ENCODE assay signal across 37 cellular contexts in the genomic region with DNA sequence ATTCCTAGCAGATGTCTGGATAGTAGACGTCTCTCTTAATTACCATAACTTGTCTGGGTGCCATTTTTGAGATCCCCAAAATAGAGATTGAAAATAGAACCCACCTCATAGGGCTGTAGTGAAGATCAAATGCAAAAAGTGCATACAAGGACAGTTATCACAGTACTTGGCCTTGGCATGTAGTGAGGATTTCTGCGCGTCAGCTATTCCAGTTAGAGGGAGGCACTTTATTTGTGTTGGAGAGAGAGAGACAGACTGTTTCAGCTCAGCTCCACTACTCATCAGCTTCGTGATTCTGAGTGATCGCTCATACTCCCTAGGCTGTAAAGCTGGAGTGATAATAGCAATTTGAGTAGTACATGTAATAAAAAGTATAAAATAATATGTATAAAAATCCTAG. TPM values are rescaled to one million over a fixed set of nuclear protein-coding genes. Genes with fewer than 3 reads are reported as not detected.
"Had no signal": no experiment of that assay in that cellular context is flagged by ENCODE, and none has a peak within 500 bp of the region (broad histone marks: within the 10 kb centered on the region; RNA-seq: fewer than 3 reads in every experiment).

No MANE protein-coding gene starts in this region.

- H3K27ac Mint-ChIP-seq: activated CD8-positive, alpha-beta T cell treated with anti-CD3 and anti-CD28 coated beads for 36 hours; activated naive CD4-positive, alpha-beta T cell treated with anti-CD3 and anti-CD28 coated beads, Interleukin-2, amount 50 U/mL, for 24 hours; activated naive CD8-positive, alpha-beta T cell treated with anti-CD3 and anti-CD28 coated beads, Interleukin-2, amount 10 ng/mL, durations not matched to agents 7 days and 5 days; activated T-cell treated with anti-CD3 and anti-CD28 coated beads, Interleukin-2, amount 50 U/mL, for 24 hours; activated T-helper 2 cell treated with anti-CD3 and anti-CD28 coated beads, Interferon-gamma antibody, Interleukin-2, Interleukin-4, amounts not matched to agents 10 μg/mL and 5 μg/mL and 100 μg/mL, durations not matched to agents 14 hours and 24 hours and 36 hours had no signal

- H3K4me1 ChIP-seq: body of pancreas, breast epithelium, Peyer's patch, SJCRH30 had no signal

- H3K27me3 Mint-ChIP-seq: activated CD8-positive, alpha-beta T cell treated with anti-CD3 and anti-CD28 coated beads for 36 hours; activated naive CD8-positive, alpha-beta T cell treated with anti-CD3 and anti-CD28 coated beads, Interleukin-2, amount 10 ng/mL, durations not matched to agents 7 days and 5 days had no signal

- H3K4me2 ChIP-seq: KMS-11 had no signal

- H3K4me3 Mint-ChIP-seq: activated CD8-positive, alpha-beta T cell treated with anti-CD3 and anti-CD28 coated beads for 36 hours; activated naive CD4-positive, alpha-beta T cell treated with anti-CD3 and anti-CD28 coated beads, Interleukin-2, amount 50 U/mL, for 24 hours; activated naive CD8-positive, alpha-beta T cell treated with anti-CD3 and anti-CD28 coated beads, Interleukin-2, amount 10 ng/mL, durations not matched to agents 7 days and 5 days; activated T-cell treated with anti-CD3 and anti-CD28 coated beads, Interleukin-2, amount 50 U/mL, for 24 hours had no signal

- H3K9me3 Mint-ChIP-seq: activated T-helper 2 cell treated with anti-CD3 and anti-CD28 coated beads, Interferon-gamma antibody, Interleukin-2, Interleukin-4, amounts not matched to agents 10 μg/mL and 5 μg/mL and 100 μg/mL, durations not matched to agents 14 hours and 24 hours and 36 hours had no signal

- H3K4me1 Mint-ChIP-seq: activated naive CD4-positive, alpha-beta T cell treated with anti-CD3 and anti-CD28 coated beads, Interleukin-2, amount 50 U/mL, for 24 hours; activated naive CD8-positive, alpha-beta T cell treated with anti-CD3 and anti-CD28 coated beads, Interleukin-2, amount 10 ng/mL, durations not matched to agents 7 days and 5 days had no signal

- H3K36me3 Mint-ChIP-seq: activated naive CD4-positive, alpha-beta T cell treated with anti-CD3 and anti-CD28 coated beads, Interleukin-2, amount 50 U/mL, for 24 hours; activated naive CD8-positive, alpha-beta T cell treated with anti-CD3 and anti-CD28 coated beads, Interleukin-2, amount 10 ng/mL, durations not matched to agents 7 days and 5 days had no signal

- H3K9me3 ChIP-seq: body of pancreas, Peyer's patch, SJCRH30 had no signal

- H3K4me3 ChIP-seq: body of pancreas, breast epithelium, Peyer's patch, SJCRH30, SK-N-MC had no signal

- H3K27ac ChIP-seq: body of pancreas, breast epithelium, KMS-11, Peyer's patch, RWPE1, SJCRH30, SK-N-MC, WERI-Rb-1 had no signal

- ATAC-seq: activated CD8-positive, alpha-beta T cell treated with anti-CD3 and anti-CD28 coated beads for 36 hours; body of pancreas; PC-3 had no signal

- H3K27me3 ChIP-seq: body of pancreas, breast epithelium, Peyer's patch, SJCRH30 had no signal

- H3K36me3 ChIP-seq: breast epithelium, Peyer's patch, SJCRH30, WERI-Rb-1 had no signal

- DNase-seq: activated CD4-positive, alpha-beta T cell treated with anti-CD3 and anti-CD28 coated beads for 1 hour; activated CD4-positive, alpha-beta T cell treated with anti-CD3 and anti-CD28 coated beads for 48 hours; activated CD4-positive, alpha-beta T cell treated with anti-CD3 and anti-CD28 coated beads, Interleukin-2, amount 50 U/mL, for 4 hours; activated CD4-positive, CD25-positive, alpha-beta regulatory T cell; activated CD8-positive, alpha-beta T cell treated with anti-CD3 and anti-CD28 coated beads for 36 hours; activated gamma-delta T cell; activated naive CD4-positive, alpha-beta T cell treated with Interleukin-2 at 50 U/mL for 16 hours; activated naive CD8-positive, alpha-beta T cell treated with anti-CD3 and anti-CD28 coated beads, Interleukin-2, amount 10 ng/mL, durations not matched to agents 7 days and 5 days; activated T-cell treated with anti-CD3 and anti-CD28 coated beads, Interleukin-2, amount 50 U/mL, for 24 hours; amygdala; body of pancreas; caudate nucleus; NCI-H1092 treated with DMSO at 0.1 percent for 48 hours; NCI-H1417; NCI-H146; NCI-H187; NCI-H2029 treated with DMSO at 0.1 percent for 48 hours; NCI-H2107; NCI-H2171; NCI-H510A; NCI-H526; NCI-H748 treated with DMSO at 0.1 percent for 48 hours; NK-92 treated with Interleukin-12 subunit alpha and Interleukin-12 subunit beta, amount 100 ng/mL, for 24 hours; PC-3; Peyer's patch; SHP77; SJCRH30; T1000; WERI-Rb-1 had no signal

- H3K9ac ChIP-seq: KMS-11 had no signal

RNA-seq across cellular contexts. Expression of a gene that starts 59.6 kb away (rescaled TPM):
- total RNA-seq: activated CD8-positive, alpha-beta T cell treated with anti-CD3 and anti-CD28 coated beads for 36 hours; activated naive CD8-positive, alpha-beta T cell treated with anti-CD3 and anti-CD28 coated beads, Interleukin-2, amount 10 ng/mL, durations not matched to agents 7 days and 5 days; activated T-helper 2 cell treated with anti-CD3 and anti-CD28 coated beads, Interferon-gamma antibody, Interleukin-2, Interleukin-4, amounts not matched to agents 10 μg/mL and 5 μg/mL and 100 μg/mL, durations not matched to agents 14 hours and 24 hours and 36 hours; T-helper 1 cell treated with Interleukin-12 subunit alpha and Interleukin-12 subunit beta and Interleukin-4 antibody, amounts not matched to agents 30 ng/mL and 1 ng/mL, for 36 hours; T-helper 2 cell treated with Interferon-gamma antibody and Interleukin-4, amounts not matched to agents 100 ng/mL and 5 ng/mL, for 36 hours had no signal
